20 cellular contexts compared by ENCODE assay signal in genomic region chr7:22248111-22248809, GRCh38.
DNase-seq lines count a peak whose midpoint lies in the region; ATAC-seq, FAIRE-seq and TF ChIP-seq lines count a peak whose summit lies in the region.
"Had no signal": no experiment of that assay in that cellular context is flagged by ENCODE, and none has a peak within 500 bp of the region (broad histone marks: within the 10 kb centered on the region; RNA-seq: fewer than 3 reads in every experiment).

No MANE protein-coding gene starts in this region.

- no peak for TF ChIP-seq CTCF in K562 (IDR thresholded peaks at IDR 0.05 in 2 of 3, conservative IDR thresholded peaks at IDR 0.05 in 1 of 3; ENCODE audit: insufficient read depth in 2 of 3, low read depth in 1 of 3, low read length in 3 of 3)
- TF ChIP-seq CTCF in smooth muscle cell (IDR thresholded peaks at IDR 0.05; ENCODE audit: borderline replicate concordance, insufficient read depth, poor library complexity, severe bottlenecking) = no peak

- peak; percentile 51 for FAIRE-seq in K562 (lab: Jason Lieb, UNC)
- FAIRE-seq: GM12878, HTR-8/SVneo had no signal

- in situ Hi-C loops in K562 (cut with MboI) = no loop called here

- H3K36me3 ChIP-seq in K562 (ENCODE audit: control insufficient read depth, insufficient read depth, low read length) (no peaks in the 10 kb centered on the region), smooth muscle cell (ENCODE audit: low read depth) (no peaks in the 10 kb centered on the region)
- H3K36me3 ChIP-seq: SJSA1 had no signal

- no peak for TF ChIP-seq POLR2A in K562 (conservative IDR thresholded peaks at IDR 0.05)

- H3K4me1 ChIP-seq in K562 (replicated peaks in 1 of 2; ENCODE audit: control insufficient read depth in 2 of 2, insufficient read depth in 2 of 2, low read length in 2 of 2) (no peaks in the 10 kb centered on the region), smooth muscle cell (ENCODE audit: low read depth) (peaks cover 18% of the 10 kb centered on the region)
- H3K4me1 ChIP-seq: Caco-2, SJSA1 had no signal

- no peaks in the 10 kb centered on the region for H3K9me1 ChIP-seq in K562 (ENCODE audit: control insufficient read depth, insufficient read depth, low read length)

- 40% methylated on average over 7 of the region's 7 CpGs for WGBS in K562 (ENCODE audit: insufficient coverage, low coverage, missing lambda C conversion rate)
- 33% methylated on average over 7 of the region's 7 CpGs for WGBS in smooth muscle cell (ENCODE audit: low lambda C conversion rate)

- POLR2A ChIA-PET in K562 (lab: Yijun Ruan, JAX) = interaction anchor here (0.7 kb wide), 2 partner anchors 1008 to 1195 kb away, joined by 3 read pairs; no protein-coding TSS in a partner anchor

- no peak overlapping the region for H3K4me3 ChIP-seq in K562
- no peak overlapping the region for H3K4me3 ChIP-seq in smooth muscle cell
- H3K4me3 ChIP-seq: GM12878, GM23248, SJSA1 had no signal

- CTCF ChIA-PET in K562 (lab: Yijun Ruan, JAX; ENCODE audit: low intra/inter-chr PET ratio) = no interaction called here

- DNase-seq in ELF-1 (ENCODE audit: low read depth, low spot score) = peak; percentile 5
- DNase-seq in HS-5 (ENCODE audit: low read depth) = peak; percentile 5
- DNase-seq in K562 (ENCODE audit: extremely low read depth in 1 of 4, low spot score in 3 of 4) = no peak
- DNase-seq in smooth muscle cell (lab: John Stamatoyannopoulos, UW; ENCODE audit: unreplicated experiment) = no peak
- no peak for DNase-seq in stimulated activated naive CD8-positive, alpha-beta T cell treated with anti-CD3 and anti-CD28 coated beads, Interleukin-15, Interleukin-2, amounts not matched to agents 100 U/mL and 50 U/mL, for 24 hours
- DNase-seq in activated CD4-positive, CD25-positive, alpha-beta regulatory T cell (lab: John Stamatoyannopoulos, UW) = no peak
- DNase-seq: ACHN; Caco-2; CD4-positive, CD25-positive, alpha-beta regulatory T cell; GDM1; GM23248; NCI-H1092; NCI-H146; NCI-H2081; NCI-H748 treated with DMSO at 0.1 percent for 48 hours; PC-3 had no signal

- intact Hi-C loops in K562 (cut with micrococcal nuclease) = no loop called here

- H3F3A ChIP-seq in smooth muscle cell (ENCODE audit: low read depth) = no peaks in the 10 kb centered on the region

- no peak overlapping the region for H3K27ac ChIP-seq in K562 (ENCODE audit: extremely low read depth, low read depth, low read length)
- no peak overlapping the region for H3K27ac ChIP-seq in smooth muscle cell (ENCODE audit: low read depth)
- H3K27ac ChIP-seq: GM23248, SJSA1 had no signal

- H3K4me2 ChIP-seq in K562 (ENCODE audit: insufficient read depth, low read length) (no peak overlapping the region), smooth muscle cell (peak overlapping the region; percentile 39)

- TF ChIP-seq RAD21 in K562 (CRISPR knock-in tag; conservative IDR thresholded peaks at IDR 0.05 in 1 of 2, IDR thresholded peaks at IDR 0.05 in 1 of 2) = no peak

- no peaks in the 10 kb centered on the region for H4K20me1 ChIP-seq in K562 (replicated peaks; ENCODE audit: control insufficient read depth, insufficient read depth, low read length)
- no peaks in the 10 kb centered on the region for H4K20me1 ChIP-seq in smooth muscle cell (ENCODE audit: low read depth)

- H3K27me3 ChIP-seq in K562 (ENCODE audit: control insufficient read depth in 2 of 2, insufficient read depth in 2 of 2, low read length in 2 of 2) = no peaks in the 10 kb centered on the region
- no peaks in the 10 kb centered on the region for H3K27me3 ChIP-seq in smooth muscle cell (ENCODE audit: low read depth)
- H3K27me3 ChIP-seq: SJSA1 had no signal

- H3K9ac ChIP-seq in K562 (ENCODE audit: insufficient read depth in 1 of 2, low read depth in 2 of 2, low read length in 2 of 2) = no peak overlapping the region
- no peak overlapping the region for H3K9ac ChIP-seq in smooth muscle cell (ENCODE audit: low read depth)
- H3K9ac ChIP-seq: GM23248 had no signal

- H2AFZ ChIP-seq in K562 (ENCODE audit: low read depth, low read length) (no peak overlapping the region), smooth muscle cell (ENCODE audit: low read depth) (peak overlapping the region; percentile 32)
- H2AFZ ChIP-seq: GM23248 had no signal

- no TSS peak for BruUV-seq in K562 (replicated peaks; lab: Mats Ljungman, UMichigan)

- H3K79me2 ChIP-seq in K562 (ENCODE audit: control insufficient read depth, insufficient read depth, low read length) = no peaks in the 10 kb centered on the region
- no peaks in the 10 kb centered on the region for H3K79me2 ChIP-seq in smooth muscle cell (ENCODE audit: low read depth)

- no peaks in the 10 kb centered on the region; the same call in 1 of the 2 replicates for H3K9me3 ChIP-seq in K562 (replicated peaks; ENCODE audit: control insufficient read depth, insufficient read depth, low read depth, low read length)
- no peaks in the 10 kb centered on the region for H3K9me3 ChIP-seq in smooth muscle cell (replicated peaks; ENCODE audit: low read depth)
- H3K9me3 ChIP-seq: SJSA1 had no signal

- no peak for TF ChIP-seq EP300 in K562 (IDR thresholded peaks at IDR 0.05; ENCODE audit: low read length)

- ATAC-seq in K562 = no peak
- ATAC-seq in stimulated activated naive CD8-positive, alpha-beta T cell treated with anti-CD3 and anti-CD28 coated beads, Interleukin-15, Interleukin-2, amounts not matched to agents 100 U/mL and 50 U/mL, for 24 hours = no peak
- ATAC-seq in GM19328 (IDR thresholded peaks at IDR 0.05; ENCODE audit: unreplicated experiment) = no peak
- ATAC-seq: GM12878, PC-3 had no signal

TF ChIP-seq in K562, 482 proteins besides CTCF, POLR2A, EP300 and RAD21 (continues in another document):
- TF ChIP-seq RB1 (IDR thresholded peaks at IDR 0.05; ENCODE audit: low read depth) = no peak
- TF ChIP-seq YBX1 (IDR thresholded peaks at IDR 0.05) = no peak
- TF ChIP-seq, protein P1, sequence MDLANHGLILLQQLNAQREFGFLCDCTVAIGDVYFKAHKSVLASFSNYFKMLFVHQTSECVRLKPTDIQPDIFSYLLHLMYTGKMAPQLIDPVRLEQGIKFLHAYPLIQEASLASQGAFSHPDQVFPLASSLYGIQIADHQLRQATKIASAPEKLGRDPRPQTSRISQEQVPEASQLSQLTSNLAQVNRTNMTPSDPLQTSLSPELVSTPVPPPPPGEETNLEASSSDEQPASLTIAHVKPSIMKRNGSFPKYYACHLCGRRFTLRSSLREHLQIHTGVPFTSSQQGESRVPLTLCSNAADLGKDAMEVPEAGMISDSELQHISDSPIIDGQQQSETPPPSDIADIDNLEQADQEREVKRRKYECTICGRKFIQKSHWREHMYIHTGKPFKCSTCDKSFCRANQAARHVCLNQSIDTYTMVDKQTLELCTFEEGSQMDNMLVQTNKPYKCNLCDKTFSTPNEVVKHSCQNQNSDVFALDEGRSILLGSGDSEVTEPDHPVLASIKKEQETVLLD (IDR thresholded peaks at IDR 0.05) = no peak
- no peak for TF ChIP-seq SRSF3 (IDR thresholded peaks at IDR 0.05; ENCODE audit: insufficient read depth, low read length)
- no peak for TF ChIP-seq ZNF583 (CRISPR knock-in tag; IDR thresholded peaks at IDR 0.05)
- TF ChIP-seq FOXP4 (CRISPR knock-in tag; IDR thresholded peaks at IDR 0.05; ENCODE audit: borderline replicate concordance) = no peak
- no peak for TF ChIP-seq SNRNP70 (optimal IDR thresholded peaks at IDR 0.05; ENCODE audit: low read depth, low read length)
- no peak for TF ChIP-seq MYC (IDR thresholded peaks at IDR 0.05; ENCODE audit: low read depth, low read length)
- no peak for TF ChIP-seq MYC (CRISPR knock-in tag; IDR thresholded peaks at IDR 0.05; ENCODE audit: borderline replicate concordance, low read depth)
- TF ChIP-seq ZNF3 (CRISPR knock-in tag; IDR thresholded peaks at IDR 0.05) = no peak
- no peak for TF ChIP-seq HOXB6 (CRISPR knock-in tag; IDR thresholded peaks at IDR 0.05; ENCODE audit: borderline replicate concordance)
- no peak for TF ChIP-seq RBM15 (IDR thresholded peaks at IDR 0.05; ENCODE audit: insufficient read depth, low read length)

Comparison
In these comparisons a context has a peak if more than half of its experiments do, and no peak if none do; other contexts are left out.
1. DNase-seq: peak in ELF-1 (single experiment) and HS-5 (single experiment); none in K562 (0 of 4), smooth muscle cell (single experiment), stimulated activated naive CD8-positive, alpha-beta T cell treated with anti-CD3 and anti-CD28 coated beads, Interleukin-15, Interleukin-2, amounts not matched to agents 100 U/mL and 50 U/mL, for 24 hours (single experiment) and activated CD4-positive, CD25-positive, alpha-beta regulatory T cell (0 of 4).